In genomic region chr3:138331143-138331894, GRCh38 we compare ENCODE assay signal across 14 cellular contexts. TPM values are rescaled to one million over a fixed set of nuclear protein-coding genes. Genes with fewer than 3 reads are reported as not detected.
DNase-seq lines count a peak whose midpoint lies in the region; ATAC-seq and TF ChIP-seq lines count a peak whose summit lies in the region.
"Had no signal": no experiment of that assay in that cellular context is flagged by ENCODE, and none has a peak within 500 bp of the region (broad histone marks: within the 10 kb centered on the region; RNA-seq: fewer than 3 reads in every experiment).

No MANE protein-coding gene starts in this region.

- no peak overlapping the region for H3K9ac ChIP-seq in parathyroid adenoma

- H3K27ac ChIP-seq in parathyroid adenoma (no peak overlapping the region), right cardiac atrium (ENCODE audit: low read length) (no peak overlapping the region), lower lobe of right lung (no peak overlapping the region)
- H3K27ac ChIP-seq: thyroid gland had no signal

- H3K9me3 ChIP-seq in parathyroid adenoma (ENCODE audit: control insufficient read depth, low read length) (no peaks in the 10 kb centered on the region), right cardiac atrium (ENCODE audit: control insufficient read depth, low read length) (no peaks in the 10 kb centered on the region), lower lobe of right lung (no peaks in the 10 kb centered on the region)
- H3K9me3 ChIP-seq: thyroid gland had no signal

- intact Hi-C loops in right cardiac atrium (cut with DNase I) (loop anchor here in 2 of 4 donors (5.0 to 10.0 kb wide), 2 partner anchors 81 to 103 kb away; partner anchors contain the start of gene ESYT3 (in 1 of the 2)), lower lobe of right lung (cut with DNase I) (no loop called here)

- no peak for ATAC-seq in right cardiac atrium
- ATAC-seq in GM19023 (IDR thresholded peaks at IDR 0.05; ENCODE audit: unreplicated experiment), result no peak
- ATAC-seq in lower lobe of right lung, result no peak
- ATAC-seq: activated CD4-positive, alpha-beta T cell treated with anti-CD3 and anti-CD28 coated beads for 36 hours had no signal

- H3K36me3 ChIP-seq in parathyroid adenoma (ENCODE audit: control insufficient read depth, insufficient read depth, low read length) (no peaks in the 10 kb centered on the region), lower lobe of right lung (no peaks in the 10 kb centered on the region)
- H3K36me3 ChIP-seq: thyroid gland had no signal

- H3K27me3 ChIP-seq in parathyroid adenoma (ENCODE audit: control insufficient read depth, insufficient read depth, low read length) (no peaks in the 10 kb centered on the region), right cardiac atrium (ENCODE audit: control insufficient read depth, insufficient read depth) (no peaks in the 10 kb centered on the region), lower lobe of right lung (ENCODE audit: low read depth) (no peaks in the 10 kb centered on the region)
- H3K27me3 ChIP-seq: thyroid gland had no signal

- DNase-seq in DMS53 (lab: John Stamatoyannopoulos, UW), result peak; percentile 6
- DNase-seq in DMS53 treated with DMSO at 0.1 percent for 48 hours (lab: John Stamatoyannopoulos, UW; ENCODE audit: unreplicated experiment), result no peak
- peak; percentile 41 for DNase-seq in M059J (ENCODE audit: low read depth)
- DNase-seq in dedifferentiated amniotic fluid mesenchymal stem cell (ENCODE audit: extremely low spot score), result peak; percentile 40
- no peak for DNase-seq in right cardiac atrium
- DNase-seq in lower lobe of right lung, result no peak
- DNase-seq: 8988T; activated CD4-positive, alpha-beta T cell treated with anti-CD3 and anti-CD28 coated beads for 36 hours; NCI-H1092; RPMI8226; stimulated activated CD4-positive, alpha-beta T cell treated with anti-CD3 and anti-CD28 coated beads, Interleukin-2, amount 100 ng/mL, for 48 hours; thyroid gland had no signal

- H3K4me1 ChIP-seq in parathyroid adenoma (no peaks in the 10 kb centered on the region), right cardiac atrium (ENCODE audit: control insufficient read depth, insufficient read depth, low read length) (no peaks in the 10 kb centered on the region), lower lobe of right lung (peaks cover 9% of the 10 kb centered on the region)

- no peak overlapping the region for H3K4me3 ChIP-seq in parathyroid adenoma (ENCODE audit: low read depth, low read length)
- no peak overlapping the region for H3K4me3 ChIP-seq in right cardiac atrium (ENCODE audit: low read length)
- no peak overlapping the region for H3K4me3 ChIP-seq in lower lobe of right lung
- H3K4me3 ChIP-seq: thyroid gland had no signal

- WGBS in right cardiac atrium, result 82% methylated on average over 6 of the region's 6 CpGs

- peak overlapping the region; percentile 13 for H2AFZ ChIP-seq in parathyroid adenoma

- no peaks in the 10 kb centered on the region for H3K79me2 ChIP-seq in parathyroid adenoma

- TF ChIP-seq CTCF in parathyroid adenoma (IDR thresholded peaks at IDR 0.05) (no peak), lower lobe of right lung (IDR thresholded peaks at IDR 0.05) (no peak)

- H3K4me2 ChIP-seq in parathyroid adenoma (ENCODE audit: low read length), result no peak overlapping the region

RNA-seq across cellular contexts. Expression of gene NME9, which starts 1.7 kb away (rescaled TPM):
- not detected in 2 replicates for total RNA-seq in M059J (2014; rRNA removed; shearing (Covaris generic))
- total RNA-seq in right cardiac atrium (under 1 TPM in 2 of 4 donors, not detected in 2; 0.17 to 0.35 TPM), lower lobe of right lung (3.5 TPM)
- 0.09 TPM for polyA plus RNA-seq in right cardiac atrium

RNA-seq across cellular contexts. Expression of gene MRAS, which starts 17.1 kb away (rescaled TPM):
- total RNA-seq in M059J (2014; rRNA removed; shearing (Covaris generic)), result 11.2 and 14.4 TPM in 2 replicates
- 100 to 1,000 TPM; 244 to 374 (median 303) TPM for total RNA-seq in right cardiac atrium
- polyA plus RNA-seq in right cardiac atrium, result 184 TPM
- 55.4 TPM for total RNA-seq in lower lobe of right lung

Comparison
In these comparisons a context has a peak if more than half of its experiments do, and no peak if none do; other contexts are left out.
1. DNase-seq: peak in DMS53 (single experiment), M059J (single experiment) and dedifferentiated amniotic fluid mesenchymal stem cell (single experiment); none in DMS53 treated with DMSO at 0.1 percent for 48 hours (single experiment), right cardiac atrium (0 of 3) and lower lobe of right lung (single experiment).